1 cellular context compared by ENCODE assay signal in the genomic region with DNA sequence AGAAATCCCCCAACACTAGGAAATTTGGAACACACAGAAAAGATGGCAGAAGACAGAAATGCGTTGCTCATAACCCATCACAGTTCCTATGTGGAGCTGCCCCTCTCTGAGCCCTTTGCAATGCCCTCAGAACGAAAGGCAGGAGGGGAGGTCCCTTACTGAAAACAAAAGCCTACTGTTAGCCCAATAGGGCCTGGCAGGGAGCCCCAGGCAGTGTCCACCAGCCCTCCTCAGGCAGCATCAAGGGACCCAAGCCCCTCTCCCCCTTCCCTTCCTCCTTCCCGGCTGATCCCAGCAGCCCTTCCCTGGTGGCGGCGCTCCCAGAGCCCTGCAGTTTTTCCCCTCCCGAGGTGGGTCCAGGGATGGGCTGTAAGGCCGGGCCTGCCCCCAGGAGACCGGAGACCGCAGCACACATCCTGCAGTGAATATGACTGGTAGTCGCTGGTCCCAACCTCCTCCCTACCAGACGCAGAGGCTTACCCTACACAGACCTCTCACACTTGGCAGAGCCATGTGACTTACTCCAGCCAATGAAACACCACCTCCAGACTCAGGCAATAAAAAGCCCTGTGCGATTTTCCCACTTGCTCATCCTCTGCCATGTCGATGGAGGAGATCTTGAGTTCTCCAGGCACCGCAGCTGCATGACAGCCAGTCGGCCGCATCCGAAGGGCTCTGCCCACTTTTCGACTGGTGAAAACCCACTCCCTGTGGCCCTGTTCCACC.
A peak's percentile ranks its signal among the peaks of the same experiment; 100 is the strongest.
TF ChIP-seq lines count a peak whose summit lies in the region.

No MANE protein-coding gene starts in this region.

TF ChIP-seq in HepG2, 621 proteins besides CTCF, POLR2A, EP300 and RAD21:
- TF ChIP-seq NFYC (CRISPR knock-in tag; IDR thresholded peaks at IDR 0.05) (peak; percentile 63), ZSCAN20 (CRISPR knock-in tag; IDR thresholded peaks at IDR 0.05; ENCODE audit: borderline replicate concordance) (no peak), ZNF572 (CRISPR knock-in tag; IDR thresholded peaks at IDR 0.05) (no peak), NCOA1 (CRISPR knock-in tag; IDR thresholded peaks at IDR 0.05) (no peak), HNRNPLL (IDR thresholded peaks at IDR 0.05; ENCODE audit: low read depth, low read length, poor library complexity, severe bottlenecking) (peak; percentile 22), ZBTB8A (CRISPR knock-in tag; IDR thresholded peaks at IDR 0.05; ENCODE audit: borderline replicate concordance, low read depth) (no peak), FOXJ3 (CRISPR knock-in tag; IDR thresholded peaks at IDR 0.05; ENCODE audit: borderline replicate concordance) (no peak), ZBTB44 (CRISPR knock-in tag; IDR thresholded peaks at IDR 0.05) (no peak), SMC3 (IDR thresholded peaks at IDR 0.05; ENCODE audit: low read length) (no peak), NFE2L1 (CRISPR knock-in tag; IDR thresholded peaks at IDR 0.05; ENCODE audit: borderline replicate concordance) (no peak), NFYB (CRISPR knock-in tag; IDR thresholded peaks at IDR 0.05) (peak; percentile 26; the same call in 1 of the 2 replicates), HDAC1 (CRISPR knock-in tag; IDR thresholded peaks at IDR 0.05) (no peak), ZNF652 (CRISPR knock-in tag; IDR thresholded peaks at IDR 0.05; ENCODE audit: borderline replicate concordance, low read depth) (no peak)
- TF ChIP-seq, protein P1, sequence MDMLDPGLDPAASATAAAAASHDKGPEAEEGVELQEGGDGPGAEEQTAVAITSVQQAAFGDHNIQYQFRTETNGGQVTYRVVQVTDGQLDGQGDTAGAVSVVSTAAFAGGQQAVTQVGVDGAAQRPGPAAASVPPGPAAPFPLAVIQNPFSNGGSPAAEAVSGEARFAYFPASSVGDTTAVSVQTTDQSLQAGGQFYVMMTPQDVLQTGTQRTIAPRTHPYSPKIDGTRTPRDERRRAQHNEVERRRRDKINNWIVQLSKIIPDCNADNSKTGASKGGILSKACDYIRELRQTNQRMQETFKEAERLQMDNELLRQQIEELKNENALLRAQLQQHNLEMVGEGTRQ (IDR thresholded peaks at IDR 0.05; ENCODE audit: low read depth, low read length): peak; percentile 45; the same call in 1 of the 2 replicates
- TF ChIP-seq, protein P1 (CRISPR knock-in tag; IDR thresholded peaks at IDR 0.05; ENCODE audit: borderline replicate concordance): peak; percentile 47; the same call in 1 of the 2 replicates
- TF ChIP-seq, protein P2, sequence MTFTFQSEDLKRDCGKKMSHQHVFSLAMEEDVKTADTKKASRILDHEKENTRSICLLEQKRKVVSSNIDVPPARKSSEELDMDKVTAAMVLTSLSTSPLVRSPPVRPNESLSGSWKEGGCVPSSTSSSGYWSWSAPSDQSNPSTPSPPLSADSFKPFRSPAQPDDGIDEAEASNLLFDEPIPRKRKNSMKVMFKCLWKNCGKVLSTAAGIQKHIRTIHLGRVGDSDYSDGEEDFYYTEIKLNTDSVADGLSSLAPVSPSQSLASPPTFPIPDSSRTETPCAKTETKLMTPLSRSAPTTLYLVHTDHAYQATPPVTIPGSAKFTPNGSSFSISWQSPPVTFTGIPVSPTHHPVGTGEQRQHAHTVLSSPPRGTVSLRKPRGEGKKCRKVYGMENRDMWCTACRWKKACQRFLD (CRISPR knock-in tag; IDR thresholded peaks at IDR 0.05; ENCODE audit: borderline replicate concordance): no peak
- TF ChIP-seq, protein P3, sequence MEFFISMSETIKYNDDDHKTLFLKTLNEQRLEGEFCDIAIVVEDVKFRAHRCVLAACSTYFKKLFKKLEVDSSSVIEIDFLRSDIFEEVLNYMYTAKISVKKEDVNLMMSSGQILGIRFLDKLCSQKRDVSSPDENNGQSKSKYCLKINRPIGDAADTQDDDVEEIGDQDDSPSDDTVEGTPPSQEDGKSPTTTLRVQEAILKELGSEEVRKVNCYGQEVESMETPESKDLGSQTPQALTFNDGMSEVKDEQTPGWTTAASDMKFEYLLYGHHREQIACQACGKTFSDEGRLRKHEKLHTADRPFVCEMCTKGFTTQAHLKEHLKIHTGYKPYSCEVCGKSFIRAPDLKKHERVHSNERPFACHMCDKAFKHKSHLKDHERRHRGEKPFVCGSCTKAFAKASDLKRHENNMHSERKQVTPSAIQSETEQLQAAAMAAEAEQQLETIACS (CRISPR knock-in tag; IDR thresholded peaks at IDR 0.05): no peak
